In the genomic region with DNA sequence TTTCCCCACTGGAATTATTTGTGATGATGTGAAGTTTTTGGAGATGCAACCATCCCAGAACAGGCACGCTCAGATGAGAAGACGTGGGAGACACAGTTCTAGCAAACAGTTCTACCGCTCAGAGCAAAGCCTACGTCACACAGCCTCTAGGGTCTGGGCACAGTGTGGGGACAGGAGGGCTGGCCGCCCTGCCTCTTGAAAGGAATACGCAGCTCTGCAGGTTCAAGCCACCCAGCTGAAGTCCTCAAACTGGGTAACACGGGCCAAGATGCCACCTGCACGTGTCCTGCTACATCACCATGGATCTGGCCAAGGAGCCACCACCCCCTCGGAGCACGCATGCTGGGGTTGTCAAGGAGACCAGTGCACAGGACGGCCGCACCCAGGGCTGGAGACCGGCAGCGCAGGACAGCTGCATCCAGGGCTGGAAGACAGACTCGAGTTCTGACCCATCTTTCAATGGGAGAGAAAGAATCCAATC, we compare ENCODE assay signal across 10 cellular contexts.
DNase-seq lines count a peak whose midpoint lies in the region; ATAC-seq, FAIRE-seq and TF ChIP-seq lines count a peak whose summit lies in the region.
"Had no signal": no experiment of that assay in that cellular context is flagged by ENCODE, and none has a peak within 500 bp of the region (broad histone marks: within the 10 kb centered on the region; RNA-seq: fewer than 3 reads in every experiment).

No MANE protein-coding gene starts in this region.

- peak overlapping the region; percentile 2 to 54 for H3K27ac ChIP-seq in breast epithelium

- intact Hi-C loops in breast epithelium (cut with DNase I; ENCODE audit: low total_unique reads) (no loop called here), MCF 10A (cut with micrococcal nuclease) (no loop called here)
- intact Hi-C loops in activated T-helper 2 cell treated with anti-CD3 and anti-CD28 coated beads, Interferon-gamma antibody, Interleukin-2, Interleukin-4, amounts not matched to agents 10 μg/mL and 5 μg/mL and 100 μg/mL, durations not matched to agents 14 hours and 24 hours and 36 hours (cut with micrococcal nuclease): no loop called here

- TF ChIP-seq CTCF in breast epithelium (IDR thresholded peaks at IDR 0.05) (no peak), MCF 10A (IDR thresholded peaks at IDR 0.05; ENCODE audit: unreplicated experiment) (no peak), mesothelial cell of epicardium (IDR thresholded peaks at IDR 0.05; ENCODE audit: unreplicated experiment) (no peak), type B pancreatic cell (conservative IDR thresholded peaks at IDR 0.05) (no peak), GM10248 (IDR thresholded peaks at IDR 0.05; ENCODE audit: control extremely low read depth, extremely low read depth, low read depth, missing control alignments) (no peak)

- H3K36me3 ChIP-seq in breast epithelium: no peaks in the 10 kb centered on the region

- POLR2A ChIA-PET in MCF 10A (lab: Yijun Ruan, JAX) (interaction anchor here (0.6 kb wide), 1 partner anchor 9 kb away, joined by 4 read pairs; no protein-coding TSS in a partner anchor), GM10248 (lab: Yijun Ruan, JAX) (no interaction called here)

- H3K27me3 Mint-ChIP-seq in MCF 10A (ENCODE audit: insufficient read depth, unreplicated experiment): no peaks in the 10 kb centered on the region
- H3K27me3 Mint-ChIP-seq in activated T-helper 2 cell treated with anti-CD3 and anti-CD28 coated beads, Interferon-gamma antibody, Interleukin-2, Interleukin-4, amounts not matched to agents 10 μg/mL and 5 μg/mL and 100 μg/mL, durations not matched to agents 14 hours and 24 hours and 36 hours (ENCODE audit: low read depth): no peaks in the 10 kb centered on the region
- no peaks in the 10 kb centered on the region for H3K27me3 Mint-ChIP-seq in mesothelial cell of epicardium (ENCODE audit: low read depth)
- H3K27me3 Mint-ChIP-seq in type B pancreatic cell: peaks cover 4% of the 10 kb centered on the region

- H3K9me3 ChIP-seq in breast epithelium: no peaks in the 10 kb centered on the region

- no peaks in the 10 kb centered on the region for H3K36me3 Mint-ChIP-seq in MCF 10A (ENCODE audit: insufficient read depth, unreplicated experiment)
- peaks cover 12% of the 10 kb centered on the region for H3K36me3 Mint-ChIP-seq in activated T-helper 2 cell treated with anti-CD3 and anti-CD28 coated beads, Interferon-gamma antibody, Interleukin-2, Interleukin-4, amounts not matched to agents 10 μg/mL and 5 μg/mL and 100 μg/mL, durations not matched to agents 14 hours and 24 hours and 36 hours (ENCODE audit: low read depth)
- peaks cover 23% of the 10 kb centered on the region for H3K36me3 Mint-ChIP-seq in mesothelial cell of epicardium
- H3K36me3 Mint-ChIP-seq in type B pancreatic cell: peaks cover under 1% of the 10 kb centered on the region

- no peak for FAIRE-seq in H54 (lab: Jason Lieb, UNC)

- H3K4me1 Mint-ChIP-seq in MCF 10A (ENCODE audit: insufficient read depth, unreplicated experiment) (no peaks in the 10 kb centered on the region), mesothelial cell of epicardium (peaks cover 43% of the 10 kb centered on the region), type B pancreatic cell (ENCODE audit: unreplicated experiment) (peaks cover 54% of the 10 kb centered on the region)
- peaks cover 38% of the 10 kb centered on the region for H3K4me1 Mint-ChIP-seq in activated T-helper 2 cell treated with anti-CD3 and anti-CD28 coated beads, Interferon-gamma antibody, Interleukin-2, Interleukin-4, amounts not matched to agents 10 μg/mL and 5 μg/mL and 100 μg/mL, durations not matched to agents 14 hours and 24 hours and 36 hours (ENCODE audit: low read depth)

- ATAC-seq in GM18519 (IDR thresholded peaks at IDR 0.05; ENCODE audit: low FRiP score, unreplicated experiment): no peak

- no peak overlapping the region for H3K4me3 Mint-ChIP-seq in MCF 10A (ENCODE audit: unreplicated experiment)
- H3K4me3 Mint-ChIP-seq in activated T-helper 2 cell treated with anti-CD3 and anti-CD28 coated beads, Interferon-gamma antibody, Interleukin-2, Interleukin-4, amounts not matched to agents 10 μg/mL and 5 μg/mL and 100 μg/mL, durations not matched to agents 14 hours and 24 hours and 36 hours (ENCODE audit: low read depth): peak overlapping the region; percentile 39
- peak overlapping the region; percentile 30 for H3K4me3 Mint-ChIP-seq in mesothelial cell of epicardium
- H3K4me3 Mint-ChIP-seq in type B pancreatic cell: peak overlapping the region; percentile 51

- DNase-seq in breast epithelium (ENCODE audit: low spot score in 2 of 2) (no peak), MCF 10A (ENCODE audit: unreplicated experiment) (no peak), mesothelial cell of epicardium (ENCODE audit: low spot score in 2 of 2, unreplicated experiment in 2 of 2) (no peak), type B pancreatic cell (ENCODE audit: extremely low spot score, unreplicated experiment) (no peak), H54 (ENCODE audit: insufficient read length, low spot score) (no peak), GM10248 (ENCODE audit: extremely low spot score) (no peak)
- no peak for DNase-seq in activated T-helper 2 cell treated with anti-CD3 and anti-CD28 coated beads, Interferon-gamma antibody, Interleukin-2, Interleukin-4, amounts not matched to agents 10 μg/mL and 5 μg/mL and 100 μg/mL, durations not matched to agents 14 hours and 24 hours and 36 hours (ENCODE audit: low spot score)
- DNase-seq: NCI-H1105, NCI-H82 had no signal

- no peak for TF ChIP-seq POLR2A in breast epithelium (IDR thresholded peaks at IDR 0.05)
- no peak for TF ChIP-seq POLR2A in H54 (IDR thresholded peaks at IDR 0.05; ENCODE audit: low read depth, low read length)

- H3K9me3 Mint-ChIP-seq in MCF 10A (ENCODE audit: unreplicated experiment) (no peaks in the 10 kb centered on the region), mesothelial cell of epicardium (no peaks in the 10 kb centered on the region), type B pancreatic cell (no peaks in the 10 kb centered on the region)
- no peaks in the 10 kb centered on the region for H3K9me3 Mint-ChIP-seq in activated T-helper 2 cell treated with anti-CD3 and anti-CD28 coated beads, Interferon-gamma antibody, Interleukin-2, Interleukin-4, amounts not matched to agents 10 μg/mL and 5 μg/mL and 100 μg/mL, durations not matched to agents 14 hours and 24 hours and 36 hours

- CTCF ChIA-PET in MCF 10A (lab: Yijun Ruan, JAX) (interaction anchor here (0.8 to 1.3 kb wide), 2 partner anchors 11 to 143 kb away, joined by 4 to 5 read pairs; no protein-coding TSS in a partner anchor), GM10248 (lab: Yijun Ruan, JAX) (interaction anchor here (1.6 to 6.0 kb wide), 2 partner anchors 13 to 143 kb away, joined by 7 to 45 read pairs; no protein-coding TSS in a partner anchor)

- no TSS peak for BruUV-seq in MCF 10A (replicated peaks; lab: Mats Ljungman, UMichigan)

- peaks cover 0 to 8% of the 10 kb centered on the region in 2 donors for H3K4me1 ChIP-seq in breast epithelium

- H3K27me3 ChIP-seq in breast epithelium: no peaks in the 10 kb centered on the region

- H3K27ac Mint-ChIP-seq in MCF 10A (ENCODE audit: low read depth, unreplicated experiment): no peak overlapping the region
- H3K27ac Mint-ChIP-seq in activated T-helper 2 cell treated with anti-CD3 and anti-CD28 coated beads, Interferon-gamma antibody, Interleukin-2, Interleukin-4, amounts not matched to agents 10 μg/mL and 5 μg/mL and 100 μg/mL, durations not matched to agents 14 hours and 24 hours and 36 hours: peak overlapping the region; percentile 62
- peak overlapping the region; percentile 97 for H3K27ac Mint-ChIP-seq in mesothelial cell of epicardium
- peak overlapping the region; percentile 40 for H3K27ac Mint-ChIP-seq in type B pancreatic cell

- H3K4me3 ChIP-seq in breast epithelium: no peak overlapping the region
